30 cellular contexts compared by ENCODE assay signal in genomic region chrX:100964362-100964761, GRCh38. TPM values are rescaled to one million over a fixed set of nuclear protein-coding genes. Genes with fewer than 3 reads are reported as not detected.
"Had no signal": no experiment of that assay in that cellular context is flagged by ENCODE, and none has a peak within 500 bp of the region (broad histone marks: within the 10 kb centered on the region; RNA-seq: fewer than 3 reads in every experiment).

No MANE protein-coding gene starts in this region.

- DNase-seq: colonic mucosa; effector memory CD4-positive, alpha-beta T cell; gastrocnemius medialis; head of caudate nucleus; mesenchymal stem cell; naive thymus-derived CD8-positive, alpha-beta T cell; nephron progenitor cell; nucleus accumbens; psoas muscle; right cardiac atrium; sigmoid colon; spleen; stimulated activated naive B cell treated with anti-CD40 and anti-IgM and Interleukin-4, amounts not matched to agents 10 μg/mL and 1 μg/mL and 100 μg/mL, for 72 hours had no signal

- H3K4me3 ChIP-seq: colonic mucosa, esophagus muscularis mucosa, gastrocnemius medialis, lung, psoas muscle, sigmoid colon, spleen, thoracic aorta, tibial nerve, upper lobe of left lung had no signal

- H3K9me3 ChIP-seq: colonic mucosa, esophagus muscularis mucosa, gastrocnemius medialis, psoas muscle, sigmoid colon, thoracic aorta, tibial nerve, upper lobe of left lung had no signal

- H3K27ac ChIP-seq: colonic mucosa, esophagus muscularis mucosa, gastrocnemius medialis, psoas muscle, sigmoid colon, spleen, thoracic aorta, tibial nerve, upper lobe of left lung had no signal

- H3K27me3 ChIP-seq: colonic mucosa, esophagus muscularis mucosa, gastrocnemius medialis, sigmoid colon, spleen, tibial nerve, upper lobe of left lung had no signal

- ATAC-seq: gastrocnemius medialis; left lobe of liver; naive thymus-derived CD8-positive, alpha-beta T cell; psoas muscle; right cardiac atrium; stimulated activated naive B cell treated with anti-CD40 and anti-IgM and Interleukin-4, amounts not matched to agents 10 μg/mL and 1 μg/mL and 100 μg/mL, for 72 hours had no signal

- H3K36me3 ChIP-seq: colonic mucosa, esophagus muscularis mucosa, gastrocnemius medialis, sigmoid colon, spleen, thoracic aorta, tibial nerve, upper lobe of left lung had no signal

- H3K4me1 ChIP-seq: colonic mucosa, esophagus muscularis mucosa, gastrocnemius medialis, psoas muscle, sigmoid colon, spleen, tibial nerve, upper lobe of left lung had no signal

RNA-seq across cellular contexts. Expression of gene ARL13A, which starts 5.1 kb away (rescaled TPM):
- total RNA-seq: cerebellum; colonic mucosa; endothelial cell of umbilical vein; epithelial cell of proximal tubule; esophagus muscularis mucosa; fibroblast of villous mesenchyme; gastrocnemius medialis; glomerular endothelial cell; left lobe of liver; liver; lung; mesothelial cell of epicardium; mucosa of gallbladder; naive thymus-derived CD8-positive, alpha-beta T cell; osteocyte; psoas muscle; renal cortical epithelial cell; right cardiac atrium; sigmoid colon; skeletal muscle tissue; thoracic aorta; tibial nerve; upper lobe of left lung had no signal

RNA-seq across cellular contexts. Expression of gene XKRX, which starts 35.6 kb away (rescaled TPM):
- total RNA-seq: epithelial cell of proximal tubule, fibroblast of villous mesenchyme, osteocyte, right cardiac atrium had no signal
